In genomic region chr15:81304226-81304625, GRCh38 we compare ENCODE assay signal across 8 cellular contexts. TPM values are rescaled to one million over a fixed set of nuclear protein-coding genes. Genes with fewer than 3 reads are reported as not detected.
DNase-seq lines count a peak whose midpoint lies in the region; ATAC-seq and TF ChIP-seq lines count a peak whose summit lies in the region.

No MANE protein-coding gene starts in this region.

- H3K27me3 ChIP-seq in layer of hippocampus (ENCODE audit: control insufficient read depth, insufficient read depth, low read length) = no peaks in the 10 kb centered on the region
- no peaks in the 10 kb centered on the region for H3K27me3 ChIP-seq in upper lobe of right lung

- H3K27ac ChIP-seq in layer of hippocampus (ENCODE audit: low read depth, low read length) (peak overlapping the region; percentile 66), upper lobe of right lung (peak overlapping the region; percentile 45)

- peaks cover 83% of the 10 kb centered on the region for H3K4me1 Mint-ChIP-seq in activated naive CD4-positive, alpha-beta T cell treated with anti-CD3 and anti-CD28 coated beads, Interleukin-2, amount 50 U/mL, for 24 hours

- peaks cover 91% of the 10 kb centered on the region for H3K36me3 ChIP-seq in upper lobe of right lung

- peaks cover 38% of the 10 kb centered on the region for H3K4me1 ChIP-seq in upper lobe of right lung

- no peak overlapping the region for H3K4me3 ChIP-seq in upper lobe of right lung

- no peaks in the 10 kb centered on the region for H3K9me3 ChIP-seq in upper lobe of right lung

- ATAC-seq in upper lobe of right lung (peak; percentile 63), HG03432 (IDR thresholded peaks at IDR 0.05; ENCODE audit: unreplicated experiment) (no peak), HG02610 (IDR thresholded peaks at IDR 0.05; ENCODE audit: unreplicated experiment) (no peak)

- TF ChIP-seq CTCF in upper lobe of right lung (IDR thresholded peaks at IDR 0.05) (no peak), GM10266 (IDR thresholded peaks at IDR 0.05; ENCODE audit: control insufficient read depth, insufficient read depth, low read depth, missing control alignments) (no peak)

- H3K27me3 Mint-ChIP-seq in activated naive CD4-positive, alpha-beta T cell treated with anti-CD3 and anti-CD28 coated beads, Interleukin-2, amount 50 U/mL, for 24 hours = no peaks in the 10 kb centered on the region

- H3K27ac Mint-ChIP-seq in activated naive CD4-positive, alpha-beta T cell treated with anti-CD3 and anti-CD28 coated beads, Interleukin-2, amount 50 U/mL, for 24 hours = peak overlapping the region; percentile 88

- intact Hi-C loops in upper lobe of right lung (cut with DNase I) = no loop called here

- H3K36me3 Mint-ChIP-seq in activated naive CD4-positive, alpha-beta T cell treated with anti-CD3 and anti-CD28 coated beads, Interleukin-2, amount 50 U/mL, for 24 hours = peaks cover 43% of the 10 kb centered on the region

- H3K9me3 Mint-ChIP-seq in activated naive CD4-positive, alpha-beta T cell treated with anti-CD3 and anti-CD28 coated beads, Interleukin-2, amount 50 U/mL, for 24 hours = no peaks in the 10 kb centered on the region

- peak overlapping the region; percentile 95 for H3K4me3 Mint-ChIP-seq in activated naive CD4-positive, alpha-beta T cell treated with anti-CD3 and anti-CD28 coated beads, Interleukin-2, amount 50 U/mL, for 24 hours

- no peak for DNase-seq in activated naive CD4-positive, alpha-beta T cell treated with anti-CD3 and anti-CD28 coated beads, Interleukin-2, amount 50 U/mL, for 16 hours
- DNase-seq in amniotic epithelial cell (ENCODE audit: low read depth) (peak; percentile 60), upper lobe of right lung (peak; percentile 25), GM10266 (ENCODE audit: extremely low spot score) (no peak)

RNA-seq across cellular contexts. Expression of gene STARD5, which starts 19.7 kb away (rescaled TPM):
- 5.4 TPM for total RNA-seq in upper lobe of right lung

Comparison
In these comparisons a context has a peak if more than half of its experiments do, and no peak if none do; other contexts are left out.
1. DNase-seq: peak in amniotic epithelial cell (single experiment) and upper lobe of right lung (single experiment); none in activated naive CD4-positive, alpha-beta T cell treated with anti-CD3 and anti-CD28 coated beads, Interleukin-2, amount 50 U/mL, for 16 hours (single experiment) and GM10266 (single experiment).